In the genomic region with DNA sequence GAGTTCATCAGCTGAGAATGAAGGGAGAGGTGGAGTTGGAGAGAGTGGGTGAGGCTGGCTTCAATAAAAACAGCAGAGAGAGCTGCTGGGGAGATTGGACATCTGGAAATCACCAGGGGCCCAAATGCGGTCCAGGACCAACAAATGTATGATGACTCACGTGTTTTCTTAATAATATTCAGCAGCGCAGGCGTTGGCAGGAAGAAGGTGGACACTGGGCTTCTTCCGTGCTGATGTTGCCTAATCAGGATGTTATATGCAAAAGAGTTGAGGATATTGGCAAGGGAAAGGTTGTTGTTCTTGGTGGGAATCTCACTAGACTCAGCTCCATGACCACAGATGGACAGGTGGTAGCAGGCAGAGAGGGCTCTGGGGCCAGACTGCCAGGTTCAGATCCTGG, we compare ENCODE assay signal across 16 cellular contexts. TPM values are rescaled to one million over a fixed set of nuclear protein-coding genes. Genes with fewer than 3 reads are reported as not detected.
DNase-seq lines count a peak whose midpoint lies in the region; ATAC-seq and TF ChIP-seq lines count a peak whose summit lies in the region.
"Had no signal": no experiment of that assay in that cellular context is flagged by ENCODE, and none has a peak within 500 bp of the region (broad histone marks: within the 10 kb centered on the region; RNA-seq: fewer than 3 reads in every experiment).

No MANE protein-coding gene starts in this region.

- H3K27me3 Mint-ChIP-seq in activated T-helper 2 cell treated with anti-CD3 and anti-CD28 coated beads, Interferon-gamma antibody, Interleukin-2, Interleukin-4, amounts not matched to agents 10 μg/mL and 5 μg/mL and 100 μg/mL, durations not matched to agents 14 hours and 24 hours and 36 hours (ENCODE audit: low read depth), result peaks cover 2% of the 10 kb centered on the region

- no peak for TF ChIP-seq CTCF in RWPE1 (conservative IDR thresholded peaks at IDR 0.05; ENCODE audit: low read depth)

- POLR2A ChIA-PET in RWPE1 (lab: Yijun Ruan, JAX; ENCODE audit: low non-redundant PET), result no interaction called here

- H3K36me3 Mint-ChIP-seq in activated T-helper 2 cell treated with anti-CD3 and anti-CD28 coated beads, Interferon-gamma antibody, Interleukin-2, Interleukin-4, amounts not matched to agents 10 μg/mL and 5 μg/mL and 100 μg/mL, durations not matched to agents 14 hours and 24 hours and 36 hours (ENCODE audit: low read depth), result no peaks in the 10 kb centered on the region
- H3K36me3 Mint-ChIP-seq: activated naive CD8-positive, alpha-beta T cell treated with anti-CD3 and anti-CD28 coated beads, Interleukin-2, amount 10 ng/mL, durations not matched to agents 7 days and 5 days; CD4-positive, CD25-positive, alpha-beta regulatory T cell had no signal

- H3K4me3 Mint-ChIP-seq in activated T-helper 2 cell treated with anti-CD3 and anti-CD28 coated beads, Interferon-gamma antibody, Interleukin-2, Interleukin-4, amounts not matched to agents 10 μg/mL and 5 μg/mL and 100 μg/mL, durations not matched to agents 14 hours and 24 hours and 36 hours (ENCODE audit: low read depth), result no peak overlapping the region
- H3K4me3 Mint-ChIP-seq: activated naive CD8-positive, alpha-beta T cell treated with anti-CD3 and anti-CD28 coated beads, Interleukin-2, amount 10 ng/mL, durations not matched to agents 7 days and 5 days; CD4-positive, CD25-positive, alpha-beta regulatory T cell; H9; T-helper 2 cell treated with Interferon-gamma antibody and Interleukin-4, amounts not matched to agents 5 μg/mL and 100 μg/mL, for 36 hours had no signal

- ATAC-seq in esophagus mucosa, result peak; percentile 86
- no peak for ATAC-seq in GM18858 (IDR thresholded peaks at IDR 0.05; ENCODE audit: unreplicated experiment)

- no peak overlapping the region for H3K27ac Mint-ChIP-seq in activated T-helper 2 cell treated with anti-CD3 and anti-CD28 coated beads, Interferon-gamma antibody, Interleukin-2, Interleukin-4, amounts not matched to agents 10 μg/mL and 5 μg/mL and 100 μg/mL, durations not matched to agents 14 hours and 24 hours and 36 hours
- H3K27ac Mint-ChIP-seq: activated naive CD8-positive, alpha-beta T cell treated with anti-CD3 and anti-CD28 coated beads, Interleukin-2, amount 10 ng/mL, durations not matched to agents 7 days and 5 days; CD4-positive, CD25-positive, alpha-beta regulatory T cell; H9; T-helper 2 cell treated with Interferon-gamma antibody and Interleukin-4, amounts not matched to agents 5 μg/mL and 100 μg/mL, for 36 hours had no signal

- CTCF ChIA-PET in RWPE1 (lab: Yijun Ruan, JAX), result interaction anchor here (1.1 kb wide), 1 partner anchor 10 kb away, joined by 3 read pairs; no protein-coding TSS in a partner anchor

- peak overlapping the region; percentile 88 for H3K27ac ChIP-seq in RWPE1
- H3K27ac ChIP-seq: KMS-11 had no signal

- no peaks in the 10 kb centered on the region for H3K9me3 Mint-ChIP-seq in activated T-helper 2 cell treated with anti-CD3 and anti-CD28 coated beads, Interferon-gamma antibody, Interleukin-2, Interleukin-4, amounts not matched to agents 10 μg/mL and 5 μg/mL and 100 μg/mL, durations not matched to agents 14 hours and 24 hours and 36 hours
- H3K9me3 Mint-ChIP-seq: activated naive CD8-positive, alpha-beta T cell treated with anti-CD3 and anti-CD28 coated beads, Interleukin-2, amount 10 ng/mL, durations not matched to agents 7 days and 5 days; T-helper 2 cell treated with Interferon-gamma antibody and Interleukin-4, amounts not matched to agents 5 μg/mL and 100 μg/mL, for 36 hours had no signal

- DNase-seq in EH (ENCODE audit: low read depth), result peak; percentile 93
- DNase-seq in RWPE1 (ENCODE audit: low spot score), result peak; percentile 56
- peak; percentile 67 for DNase-seq in pulmonary artery endothelial cell (ENCODE audit: low read depth, low spot score)
- DNase-seq in NCI-H1105 treated with DMSO at 0.1 percent for 48 hours (lab: John Stamatoyannopoulos, UW), result no peak
- no peak for DNase-seq in NK-92 (lab: John Stamatoyannopoulos, UW; ENCODE audit: unreplicated experiment)
- no peak for DNase-seq in activated T-helper 2 cell treated with anti-CD3 and anti-CD28 coated beads, Interferon-gamma antibody, Interleukin-2, Interleukin-4, amounts not matched to agents 10 μg/mL and 5 μg/mL and 100 μg/mL, durations not matched to agents 14 hours and 24 hours and 36 hours (ENCODE audit: low spot score)
- DNase-seq: activated naive CD8-positive, alpha-beta T cell treated with anti-CD3 and anti-CD28 coated beads, Interleukin-2, amount 10 ng/mL, durations not matched to agents 7 days and 5 days; CD4-positive, CD25-positive, alpha-beta regulatory T cell; H9; NCI-H2107; OCI-M1 had no signal

- intact Hi-C loops in activated T-helper 2 cell treated with anti-CD3 and anti-CD28 coated beads, Interferon-gamma antibody, Interleukin-2, Interleukin-4, amounts not matched to agents 10 μg/mL and 5 μg/mL and 100 μg/mL, durations not matched to agents 14 hours and 24 hours and 36 hours (cut with micrococcal nuclease), result no loop called here

- H3K4me1 Mint-ChIP-seq in activated T-helper 2 cell treated with anti-CD3 and anti-CD28 coated beads, Interferon-gamma antibody, Interleukin-2, Interleukin-4, amounts not matched to agents 10 μg/mL and 5 μg/mL and 100 μg/mL, durations not matched to agents 14 hours and 24 hours and 36 hours (ENCODE audit: low read depth), result no peaks in the 10 kb centered on the region
- H3K4me1 Mint-ChIP-seq: activated naive CD8-positive, alpha-beta T cell treated with anti-CD3 and anti-CD28 coated beads, Interleukin-2, amount 10 ng/mL, durations not matched to agents 7 days and 5 days; CD4-positive, CD25-positive, alpha-beta regulatory T cell; H9 had no signal

RNA-seq across cellular contexts. Expression of a gene that starts 12.8 kb away (rescaled TPM):
- 6.2 TPM for total RNA-seq in esophagus mucosa
- total RNA-seq in pulmonary artery endothelial cell, result 19.6 and 25.2 TPM in 2 replicates
- total RNA-seq in activated T-helper 2 cell treated with anti-CD3 and anti-CD28 coated beads, Interferon-gamma antibody, Interleukin-2, Interleukin-4, amounts not matched to agents 10 μg/mL and 5 μg/mL and 100 μg/mL, durations not matched to agents 14 hours and 24 hours and 36 hours, result not detected in 2 replicates
- total RNA-seq: activated CD8-positive, alpha-beta memory T cell treated with anti-CD3 and anti-CD28 coated beads for 36 hours; activated naive CD8-positive, alpha-beta T cell treated with anti-CD3 and anti-CD28 coated beads, Interleukin-2, amount 10 ng/mL, durations not matched to agents 7 days and 5 days; CD4-positive, CD25-positive, alpha-beta regulatory T cell had no signal

Comparison
In these comparisons a context has a peak if more than half of its experiments do, and no peak if none do; other contexts are left out.
1. DNase-seq: peak in EH (single experiment), RWPE1 (single experiment) and pulmonary artery endothelial cell (single experiment); none in NCI-H1105 treated with DMSO at 0.1 percent for 48 hours (single experiment), NK-92 (single experiment) and activated T-helper 2 cell treated with anti-CD3 and anti-CD28 coated beads, Interferon-gamma antibody, Interleukin-2, Interleukin-4, amounts not matched to agents 10 μg/mL and 5 μg/mL and 100 μg/mL, durations not matched to agents 14 hours and 24 hours and 36 hours (single experiment).